30 cellular contexts compared by ENCODE assay signal in the genomic region with DNA sequence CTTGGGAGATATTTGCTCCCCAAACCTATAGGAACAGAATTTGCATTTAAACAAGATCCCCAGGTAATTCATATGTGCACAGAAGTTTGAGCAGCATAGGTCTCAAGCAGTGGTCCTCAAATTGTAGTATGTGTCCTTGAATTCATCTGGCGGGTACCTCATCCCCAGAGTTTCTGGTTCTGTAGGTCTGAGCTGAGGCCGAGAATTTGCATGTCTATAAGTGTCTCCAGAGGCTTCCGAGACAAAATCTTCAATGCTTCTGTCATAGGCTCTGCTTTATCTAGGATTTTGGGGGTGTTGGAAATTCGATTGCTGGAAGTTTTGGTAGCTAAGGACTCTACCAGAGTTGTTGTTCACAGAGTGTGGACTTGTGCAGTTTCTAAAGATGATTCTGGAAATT.
"Had no signal": no experiment of that assay in that cellular context is flagged by ENCODE, and none has a peak within 500 bp of the region (broad histone marks: within the 10 kb centered on the region; RNA-seq: fewer than 3 reads in every experiment).

No MANE protein-coding gene starts in this region.

- H3K4me3 ChIP-seq: ascending aorta, breast epithelium had no signal

- H3K27ac ChIP-seq: ascending aorta, brain microvascular endothelial cell, breast epithelium, VCaP had no signal

- H3K27me3 ChIP-seq: ascending aorta, brain microvascular endothelial cell, breast epithelium had no signal

- H3K4me1 ChIP-seq: ascending aorta, breast epithelium had no signal

- H3K36me3 ChIP-seq: ascending aorta, brain microvascular endothelial cell, breast epithelium had no signal

- H3K9me3 ChIP-seq: ascending aorta, breast epithelium had no signal

- ATAC-seq: activated CD4-positive, alpha-beta T cell treated with anti-CD3 and anti-CD28 coated beads for 36 hours; activated CD4-positive, CD25-positive, alpha-beta regulatory T cell treated with anti-CD3 and anti-CD28 coated beads, Interleukin-2, amount 50 U/mL, for 24 hours; activated CD8-positive, alpha-beta memory T cell treated with anti-CD3 and anti-CD28 coated beads, Interleukin-2, amount 10 ng/mL, durations not matched to agents 7 days and 5 days; activated CD8-positive, alpha-beta T cell treated with anti-CD3 and anti-CD28 coated beads, Interleukin-2, amount 10 ng/mL, durations not matched to agents 7 days and 5 days; activated naive CD8-positive, alpha-beta T cell treated with anti-CD3 and anti-CD28 coated beads, Interleukin-2, amount 50 U/mL, for 24 hours had no signal

- DNase-seq: activated CD4-positive, alpha-beta memory T cell treated with anti-CD3 and anti-CD28 coated beads, Interleukin-2, amount 10 ng/mL, durations not matched to agents 7 days and 5 days; activated CD4-positive, alpha-beta T cell treated with anti-CD3 and anti-CD28 coated beads for 1 hour; activated CD4-positive, alpha-beta T cell treated with anti-CD3 and anti-CD28 coated beads for 36 hours; activated CD4-positive, alpha-beta T cell treated with anti-CD3 and anti-CD28 coated beads for 48 hours; activated CD4-positive, alpha-beta T cell treated with anti-CD3 and anti-CD28 coated beads, Interleukin-2, amount 10 ng/mL, durations not matched to agents 7 days and 5 days; activated CD4-positive, alpha-beta T cell treated with anti-CD3 and anti-CD28 coated beads, Interleukin-2, amount 50 U/mL, for 48 hours; activated CD4-positive, CD25-positive, alpha-beta regulatory T cell; activated CD8-positive, alpha-beta memory T cell treated with anti-CD3 and anti-CD28 coated beads for 24 hours; activated CD8-positive, alpha-beta memory T cell treated with anti-CD3 and anti-CD28 coated beads, Interleukin-2, amount 10 ng/mL, durations not matched to agents 7 days and 5 days; activated CD8-positive, alpha-beta memory T cell treated with anti-CD3 and anti-CD28 coated beads, Interleukin-2, amount 50 U/mL, for 48 hours; activated CD8-positive, alpha-beta T cell treated with anti-CD3 and anti-CD28 coated beads, Interleukin-2, amount 10 ng/mL, durations not matched to agents 7 days and 5 days; activated effector memory CD4-positive, alpha-beta T cell treated with Interleukin-2 at 50 U/mL for 16 hours; activated gamma-delta T cell; activated naive CD4-positive, alpha-beta T cell treated with anti-CD3 and anti-CD28 coated beads, Interleukin-2, amount 10 ng/mL, durations not matched to agents 7 days and 5 days; activated naive CD4-positive, alpha-beta T cell treated with Interleukin-2 at 50 U/mL for 16 hours; activated naive CD8-positive, alpha-beta T cell treated with anti-CD3 and anti-CD28 coated beads, Interleukin-2, amount 10 ng/mL, durations not matched to agents 7 days and 5 days; activated naive CD8-positive, alpha-beta T cell treated with anti-CD3 and anti-CD28 coated beads, Interleukin-2, amount 50 U/mL, for 24 hours; activated T-cell treated with anti-CD3 and anti-CD28 coated beads, Interleukin-2, amount 50 U/mL, for 24 hours; activated T-cell treated with anti-CD3 and anti-CD28 coated beads, Interleukin-2, amount 50 U/mL, for 48 hours; amygdala; anterior cingulate cortex; brain microvascular endothelial cell; central memory CD4-positive, alpha-beta T cell; T-helper 1 cell; T-helper 2 cell; T-helper 9 cell had no signal
